In genomic region chr2:171687287-171688128, GRCh38 we compare ENCODE assay signal across 1 cellular context.
A peak's percentile ranks its signal among the peaks of the same experiment; 100 is the strongest.
TF ChIP-seq lines count a peak whose summit lies in the region.

DYNC1I2 (plus strand) TSS chr2:171687469; CDS start chr2:171690156, 2,687 bp downstream.

TF ChIP-seq in K562, 482 proteins besides CTCF, POLR2A, EP300 and RAD21 (continued from another document and continues in another):
- TF ChIP-seq ZBTB40 (IDR thresholded peaks at IDR 0.05): peak; percentile 79
- TF ChIP-seq ZBTB40 (CRISPR knock-in tag; IDR thresholded peaks at IDR 0.05): no peak
- TF ChIP-seq ETV1 (tag; conservative IDR thresholded peaks at IDR 0.05; ENCODE audit: low read depth): peak; percentile 94
- TF ChIP-seq, protein P1, sequence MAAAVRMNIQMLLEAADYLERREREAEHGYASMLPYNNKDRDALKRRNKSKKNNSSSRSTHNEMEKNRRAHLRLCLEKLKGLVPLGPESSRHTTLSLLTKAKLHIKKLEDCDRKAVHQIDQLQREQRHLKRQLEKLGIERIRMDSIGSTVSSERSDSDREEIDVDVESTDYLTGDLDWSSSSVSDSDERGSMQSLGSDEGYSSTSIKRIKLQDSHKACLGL (CRISPR knock-in tag; IDR thresholded peaks at IDR 0.05; ENCODE audit: borderline replicate concordance, poor library complexity, severe bottlenecking): peak; percentile 25
- peak; percentile 5; the same call in 1 of the 2 replicates for TF ChIP-seq NFE2 (IDR thresholded peaks at IDR 0.05; ENCODE audit: low read depth)
- no peak for TF ChIP-seq CHD2 (IDR thresholded peaks at IDR 0.05; ENCODE audit: low read depth, low read length)
- peak; percentile 89; the same call in 1 of the 2 replicates for TF ChIP-seq SMAD2 (IDR thresholded peaks at IDR 0.05; ENCODE audit: low read depth, low read length)
- TF ChIP-seq HOXB6 (CRISPR knock-in tag; IDR thresholded peaks at IDR 0.05; ENCODE audit: borderline replicate concordance): no peak
- no peak for TF ChIP-seq ZNF57 (CRISPR knock-in tag; IDR thresholded peaks at IDR 0.05)
- TF ChIP-seq HDAC3 (IDR thresholded peaks at IDR 0.05; ENCODE audit: borderline replicate concordance, partially characterized antibody): no peak
- TF ChIP-seq KLF1 (tag; IDR thresholded peaks at IDR 0.05): peak; percentile 97
- peak in 1 of 3 experiments; percentile 31 for TF ChIP-seq YY1 (IDR thresholded peaks at IDR 0.05; ENCODE audit: borderline replicate concordance in 1 of 3, control insufficient read depth in 1 of 3, extremely low read depth in 1 of 3, insufficient read depth in 3 of 3, insufficient read length in 1 of 3, insufficient replicate concordance in 2 of 3, low read depth in 1 of 3, low read length in 2 of 3)
- TF ChIP-seq HDGF (IDR thresholded peaks at IDR 0.05): no peak
- no peak for TF ChIP-seq CBFA2T2 (conservative IDR thresholded peaks at IDR 0.05)
- no peak for TF ChIP-seq NR4A1 (CRISPR knock-in tag; IDR thresholded peaks at IDR 0.05)
- 0 out of 2 replicates have a peak, but pooled peaks have one; percentile 61 for TF ChIP-seq NR4A1 (tag; IDR thresholded peaks at IDR 0.05)
- no peak; the same call in 1 of the 2 replicates for TF ChIP-seq CHAMP1 (IDR thresholded peaks at IDR 0.05)
- TF ChIP-seq TAF15 (IDR thresholded peaks at IDR 0.05; ENCODE audit: low read depth, low read length): no peak
- TF ChIP-seq, protein P2, sequence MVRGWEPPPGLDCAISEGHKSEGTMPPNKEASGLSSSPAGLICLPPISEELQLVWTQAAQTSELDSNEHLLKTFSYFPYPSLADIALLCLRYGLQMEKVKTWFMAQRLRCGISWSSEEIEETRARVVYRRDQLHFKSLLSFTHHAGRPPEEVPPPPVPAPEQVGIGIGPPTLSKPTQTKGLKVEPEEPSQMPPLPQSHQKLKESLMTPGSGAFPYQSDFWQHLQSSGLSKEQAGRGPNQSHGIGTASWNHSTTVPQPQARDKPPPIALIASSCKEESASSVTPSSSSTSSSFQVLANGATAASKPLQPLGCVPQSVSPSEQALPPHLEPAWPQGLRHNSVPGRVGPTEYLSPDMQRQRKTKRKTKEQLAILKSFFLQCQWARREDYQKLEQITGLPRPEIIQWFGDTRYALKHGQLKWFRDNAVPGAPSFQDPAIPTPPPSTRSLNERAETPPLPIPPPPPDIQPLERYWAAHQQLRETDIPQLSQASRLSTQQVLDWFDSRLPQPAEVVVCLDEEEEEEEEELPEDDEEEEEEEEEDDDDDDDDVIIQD (CRISPR knock-in tag; IDR thresholded peaks at IDR 0.05): 0 out of 2 replicates have a peak, but pooled peaks have one; percentile 32
- no peak; the same call in none of the 2 replicates for TF ChIP-seq PML (IDR thresholded peaks at IDR 0.05; ENCODE audit: low read length)
- TF ChIP-seq, protein P3, sequence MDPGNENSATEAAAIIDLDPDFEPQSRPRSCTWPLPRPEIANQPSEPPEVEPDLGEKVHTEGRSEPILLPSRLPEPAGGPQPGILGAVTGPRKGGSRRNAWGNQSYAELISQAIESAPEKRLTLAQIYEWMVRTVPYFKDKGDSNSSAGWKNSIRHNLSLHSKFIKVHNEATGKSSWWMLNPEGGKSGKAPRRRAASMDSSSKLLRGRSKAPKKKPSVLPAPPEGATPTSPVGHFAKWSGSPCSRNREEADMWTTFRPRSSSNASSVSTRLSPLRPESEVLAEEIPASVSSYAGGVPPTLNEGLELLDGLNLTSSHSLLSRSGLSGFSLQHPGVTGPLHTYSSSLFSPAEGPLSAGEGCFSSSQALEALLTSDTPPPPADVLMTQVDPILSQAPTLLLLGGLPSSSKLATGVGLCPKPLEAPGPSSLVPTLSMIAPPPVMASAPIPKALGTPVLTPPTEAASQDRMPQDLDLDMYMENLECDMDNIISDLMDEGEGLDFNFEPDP (CRISPR knock-in tag; IDR thresholded peaks at IDR 0.05): no peak
- no peak for TF ChIP-seq ZNF165 (CRISPR knock-in tag; IDR thresholded peaks at IDR 0.05; ENCODE audit: borderline replicate concordance)
- no peak for TF ChIP-seq CBFA2T3 (IDR thresholded peaks at IDR 0.05)
- TF ChIP-seq ZNF24 (IDR thresholded peaks at IDR 0.05): no peak
- TF ChIP-seq, protein P4, sequence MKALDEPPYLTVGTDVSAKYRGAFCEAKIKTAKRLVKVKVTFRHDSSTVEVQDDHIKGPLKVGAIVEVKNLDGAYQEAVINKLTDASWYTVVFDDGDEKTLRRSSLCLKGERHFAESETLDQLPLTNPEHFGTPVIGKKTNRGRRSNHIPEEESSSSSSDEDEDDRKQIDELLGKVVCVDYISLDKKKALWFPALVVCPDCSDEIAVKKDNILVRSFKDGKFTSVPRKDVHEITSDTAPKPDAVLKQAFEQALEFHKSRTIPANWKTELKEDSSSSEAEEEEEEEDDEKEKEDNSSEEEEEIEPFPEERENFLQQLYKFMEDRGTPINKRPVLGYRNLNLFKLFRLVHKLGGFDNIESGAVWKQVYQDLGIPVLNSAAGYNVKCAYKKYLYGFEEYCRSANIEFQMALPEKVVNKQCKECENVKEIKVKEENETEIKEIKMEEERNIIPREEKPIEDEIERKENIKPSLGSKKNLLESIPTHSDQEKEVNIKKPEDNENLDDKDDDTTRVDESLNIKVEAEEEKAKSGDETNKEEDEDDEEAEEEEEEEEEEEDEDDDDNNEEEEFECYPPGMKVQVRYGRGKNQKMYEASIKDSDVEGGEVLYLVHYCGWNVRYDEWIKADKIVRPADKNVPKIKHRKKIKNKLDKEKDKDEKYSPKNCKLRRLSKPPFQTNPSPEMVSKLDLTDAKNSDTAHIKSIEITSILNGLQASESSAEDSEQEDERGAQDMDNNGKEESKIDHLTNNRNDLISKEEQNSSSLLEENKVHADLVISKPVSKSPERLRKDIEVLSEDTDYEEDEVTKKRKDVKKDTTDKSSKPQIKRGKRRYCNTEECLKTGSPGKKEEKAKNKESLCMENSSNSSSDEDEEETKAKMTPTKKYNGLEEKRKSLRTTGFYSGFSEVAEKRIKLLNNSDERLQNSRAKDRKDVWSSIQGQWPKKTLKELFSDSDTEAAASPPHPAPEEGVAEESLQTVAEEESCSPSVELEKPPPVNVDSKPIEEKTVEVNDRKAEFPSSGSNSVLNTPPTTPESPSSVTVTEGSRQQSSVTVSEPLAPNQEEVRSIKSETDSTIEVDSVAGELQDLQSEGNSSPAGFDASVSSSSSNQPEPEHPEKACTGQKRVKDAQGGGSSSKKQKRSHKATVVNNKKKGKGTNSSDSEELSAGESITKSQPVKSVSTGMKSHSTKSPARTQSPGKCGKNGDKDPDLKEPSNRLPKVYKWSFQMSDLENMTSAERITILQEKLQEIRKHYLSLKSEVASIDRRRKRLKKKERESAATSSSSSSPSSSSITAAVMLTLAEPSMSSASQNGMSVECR (CRISPR knock-in tag; IDR thresholded peaks at IDR 0.05): peak; percentile 77
- TF ChIP-seq SFPQ (IDR thresholded peaks at IDR 0.05; ENCODE audit: low read depth, low read length): no peak
- TF ChIP-seq ZNF449 (CRISPR knock-in tag; IDR thresholded peaks at IDR 0.05): no peak
- no peak for TF ChIP-seq ZNF212 (CRISPR knock-in tag; IDR thresholded peaks at IDR 0.05)
